8 cellular contexts compared by ENCODE assay signal in genomic region chr22:19291580-19292261, GRCh38. TPM values are rescaled to one million over a fixed set of nuclear protein-coding genes. Genes with fewer than 3 reads are reported as not detected.
A peak's percentile ranks its signal among the peaks of the same experiment; 100 is the strongest.
DNase-seq lines count a peak whose midpoint lies in the region; ATAC-seq and TF ChIP-seq lines count a peak whose summit lies in the region.

Gene CLTCL1, minus strand, starts transcription at chr22:19291719. Its CDS starts 78 bp downstream, at chr22:19291641.

- TF ChIP-seq CTCF in AG09309 (IDR thresholded peaks at IDR 0.05; ENCODE audit: control insufficient read depth, insufficient read depth, low read depth, low read length, missing control alignments): no peak
- no peak for TF ChIP-seq CTCF in prostate gland (IDR thresholded peaks at IDR 0.05)

- no peaks in the 10 kb centered on the region for H3K27me3 ChIP-seq in prostate gland (replicated peaks; ENCODE audit: insufficient read depth)

- peak; percentile 18 for TF ChIP-seq POLR2A in prostate gland (IDR thresholded peaks at IDR 0.05)

- under 1% methylated on average over 31 of the region's 65 CpGs for WGBS in prostate gland

- DNase-seq in AG09309 (ENCODE audit: low read depth) (no peak), KBM-7 (peak; percentile 81), T follicular helper cell (ENCODE audit: low read depth) (peak; percentile 54), amygdala (lab: John Stamatoyannopoulos, UW) (peak in 52 of 56 donors; percentile 6 to 86 (median 61)), left ventricle myocardium superior (peak; percentile 92), prostate gland (ENCODE audit: low spot score) (peak; percentile 80), ureter (ENCODE audit: low spot score) (peak; percentile 75)

- no peaks in the 10 kb centered on the region for H3K4me1 ChIP-seq in prostate gland (replicated peaks)

- H3K27ac ChIP-seq in prostate gland: peak within 1 kb of the TSS; percentile 73 to 78

- H3K9me3 ChIP-seq in prostate gland: no peaks in the 10 kb centered on the region

- ATAC-seq in GM19023 (IDR thresholded peaks at IDR 0.05; ENCODE audit: unreplicated experiment) (peak; percentile 67), left ventricle myocardium superior (peak; percentile 93)

- H3K36me3 ChIP-seq in prostate gland: no peaks in the 10 kb centered on the region

- in situ Hi-C loops in KBM-7 (cut with MboI; ENCODE audit: low pct_unique_long_range_greater_than_20kb, low sequenced_read_pairs): no loop called here

- H3K4me3 ChIP-seq in AG09309 (ENCODE audit: control insufficient read depth, low read depth, low read length): peak within 1 kb of the TSS; percentile 73
- H3K4me3 ChIP-seq in prostate gland: peak within 1 kb of the TSS; percentile 93 to 96

- intact Hi-C loops in left ventricle myocardium superior (cut with micrococcal nuclease) (no loop called here), prostate gland (cut with DNase I) (loop anchor here (5.0 to 10.0 kb wide), 3 partner anchors 114 to 186 kb away; partner anchors contain the start of genes C22orf39, CDC45, SLC25A1 and UFD1)

RNA-seq across cellular contexts. Expression of gene CLTCL1, which starts in this region (rescaled TPM):
- total RNA-seq in left ventricle myocardium superior (9.6 TPM), prostate gland (10 to 100 TPM; 12.1 to 26.2 TPM), ureter (5.8 TPM)
